Comparison of ENCODE assay signal across 20 cellular contexts in genomic region chr6:161166677-161167076, GRCh38.
"Had no signal": no experiment of that assay in that cellular context is flagged by ENCODE, and none has a peak within 500 bp of the region (broad histone marks: within the 10 kb centered on the region; RNA-seq: fewer than 3 reads in every experiment).

No MANE protein-coding gene starts in this region.

- H3K4me1 Mint-ChIP-seq: stimulated activated naive CD8-positive, alpha-beta T cell treated with anti-CD3 and anti-CD28 coated beads, Interleukin-15, amount 100 ng/mL, for 72 hours had no signal

- H3K36me3 Mint-ChIP-seq: stimulated activated memory B cell treated with anti-CD40 and anti-IgM and Interleukin-4, amounts not matched to agents 10 μg/mL and 1 μg/mL and 100 μg/mL, for 72 hours had no signal

- ATAC-seq: effector memory CD8-positive, alpha-beta T cell; gastroesophageal sphincter; left cardiac atrium; stimulated activated memory B cell treated with anti-CD40 and anti-IgM and Interleukin-4, amounts not matched to agents 10 μg/mL and 1 μg/mL and 100 μg/mL, for 72 hours; stimulated activated naive CD8-positive, alpha-beta T cell treated with anti-CD3 and anti-CD28 coated beads, Interleukin-15, amount 100 ng/mL, for 72 hours had no signal

- H3K27me3 Mint-ChIP-seq: effector memory CD8-positive, alpha-beta T cell; stimulated activated memory B cell treated with anti-CD40 and anti-IgM and Interleukin-4, amounts not matched to agents 10 μg/mL and 1 μg/mL and 100 μg/mL, for 72 hours; stimulated activated naive CD8-positive, alpha-beta T cell treated with anti-CD3 and anti-CD28 coated beads, Interleukin-15, amount 100 ng/mL, for 72 hours had no signal

- DNase-seq: effector memory CD8-positive, alpha-beta T cell; glutamatergic neuron; immature natural killer cell; left cardiac atrium; left ventricle myocardium inferior; mesenchymal stem cell; naive B cell; small intestine; stimulated activated CD4-positive, alpha-beta T cell treated with anti-CD3 and anti-CD28 coated beads, Interleukin-4, amount 100 ng/mL, for 1 hour; stimulated activated CD8-positive, alpha-beta memory T cell treated with anti-CD3 and anti-CD28 coated beads, Interleukin-4, amount 100 ng/mL, for 48 hours; stimulated activated naive CD8-positive, alpha-beta T cell treated with anti-CD3 and anti-CD28 coated beads, Interleukin-15, amount 100 ng/mL, for 72 hours; trophoblast cell had no signal

- H3K9me3 ChIP-seq: esophagus muscularis mucosa, gastroesophageal sphincter, neutrophil, right atrium auricular region had no signal

- H3K27ac ChIP-seq: epithelial cell of prostate, esophagus muscularis mucosa, gastroesophageal sphincter, left ventricle myocardium inferior, neutrophil, right atrium auricular region had no signal

- H3K4me3 ChIP-seq: esophagus muscularis mucosa, gastroesophageal sphincter, left ventricle myocardium inferior, lung, right atrium auricular region had no signal

- H3K36me3 ChIP-seq: neutrophil, right atrium auricular region had no signal

- H3K27me3 ChIP-seq: esophagus muscularis mucosa, gastroesophageal sphincter, neutrophil, right atrium auricular region had no signal

- H3K9me3 Mint-ChIP-seq: effector memory CD8-positive, alpha-beta T cell; immature natural killer cell; nephron had no signal

- H3K4me1 ChIP-seq: right atrium auricular region had no signal

- H3K4me3 Mint-ChIP-seq: effector memory CD8-positive, alpha-beta T cell; immature natural killer cell; naive B cell; nephron; stimulated activated memory B cell treated with anti-CD40 and anti-IgM and Interleukin-4, amounts not matched to agents 10 μg/mL and 1 μg/mL and 100 μg/mL, for 72 hours; stimulated activated naive CD8-positive, alpha-beta T cell treated with anti-CD3 and anti-CD28 coated beads, Interleukin-15, amount 100 ng/mL, for 72 hours had no signal

- H3K27ac Mint-ChIP-seq: effector memory CD8-positive, alpha-beta T cell; stimulated activated memory B cell treated with anti-CD40 and anti-IgM and Interleukin-4, amounts not matched to agents 10 μg/mL and 1 μg/mL and 100 μg/mL, for 72 hours; stimulated activated naive CD8-positive, alpha-beta T cell treated with anti-CD3 and anti-CD28 coated beads, Interleukin-15, amount 100 ng/mL, for 72 hours had no signal
